8 cellular contexts compared by ENCODE assay signal in the genomic region with DNA sequence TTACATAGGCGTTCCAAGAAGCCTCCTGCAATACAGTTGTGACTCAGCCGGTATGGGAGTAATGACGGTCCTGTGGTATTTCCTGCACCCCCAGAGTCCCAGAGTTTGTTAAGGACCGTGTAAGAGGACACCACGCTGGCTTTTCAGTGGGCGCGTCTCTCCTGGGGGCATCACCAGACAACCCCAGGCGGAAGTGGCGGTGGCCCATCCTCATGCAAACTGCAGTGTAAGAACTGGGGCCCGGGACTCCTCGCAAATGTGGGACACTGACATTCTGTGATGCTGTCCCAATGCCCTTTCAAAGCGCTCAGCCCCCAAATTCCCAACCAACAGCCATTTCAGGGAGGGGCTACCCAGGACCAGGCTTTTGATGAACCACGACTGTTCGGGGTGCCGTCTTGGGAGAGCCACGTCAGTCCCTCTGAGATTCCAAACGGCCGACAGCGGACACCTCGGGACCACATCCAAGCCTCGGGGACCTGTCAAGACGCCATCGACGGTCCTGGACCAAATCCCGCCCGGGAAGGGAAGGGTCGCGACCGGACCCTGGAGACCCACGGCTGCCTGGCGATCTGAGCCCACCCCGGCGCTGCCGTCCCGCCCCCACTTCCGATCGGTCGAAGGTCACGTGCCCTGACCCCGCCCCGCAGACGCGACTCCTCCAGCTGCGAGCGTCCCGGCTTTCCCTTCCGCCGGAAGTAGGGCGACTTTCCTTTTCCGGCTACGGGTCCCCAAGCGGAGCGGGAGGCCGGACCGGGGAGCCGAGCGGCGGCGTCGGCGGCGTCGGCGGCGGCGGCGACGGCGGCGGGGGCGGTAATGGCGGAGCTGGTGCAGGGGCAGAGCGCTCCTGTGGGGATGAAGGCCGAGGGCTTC. TPM values are rescaled to one million over a fixed set of nuclear protein-coding genes. Genes with fewer than 3 reads are reported as not detected.
DNase-seq lines count a peak whose midpoint lies in the region; ATAC-seq and TF ChIP-seq lines count a peak whose summit lies in the region.

A gene with protein sequence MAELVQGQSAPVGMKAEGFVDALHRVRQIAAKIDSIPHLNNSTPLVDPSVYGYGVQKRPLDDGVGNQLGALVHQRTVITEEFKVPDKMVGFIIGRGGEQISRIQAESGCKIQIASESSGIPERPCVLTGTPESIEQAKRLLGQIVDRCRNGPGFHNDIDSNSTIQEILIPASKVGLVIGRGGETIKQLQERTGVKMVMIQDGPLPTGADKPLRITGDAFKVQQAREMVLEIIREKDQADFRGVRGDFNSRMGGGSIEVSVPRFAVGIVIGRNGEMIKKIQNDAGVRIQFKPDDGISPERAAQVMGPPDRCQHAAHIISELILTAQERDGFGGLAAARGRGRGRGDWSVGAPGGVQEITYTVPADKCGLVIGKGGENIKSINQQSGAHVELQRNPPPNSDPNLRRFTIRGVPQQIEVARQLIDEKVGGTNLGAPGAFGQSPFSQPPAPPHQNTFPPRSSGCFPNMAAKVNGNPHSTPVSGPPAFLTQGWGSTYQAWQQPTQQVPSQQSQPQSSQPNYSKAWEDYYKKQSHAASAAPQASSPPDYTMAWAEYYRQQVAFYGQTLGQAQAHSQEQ (plus strand): TSS at position 713 of the 873 bp plus-strand sequence. CDS start 104 bp downstream, at position 817.

- TF ChIP-seq CTCF in activated B cell treated with CpG ODN at 0.5 μM for 24 hours (IDR thresholded peaks at IDR 0.05) (no peak), cardiac fibroblast (IDR thresholded peaks at IDR 0.05; ENCODE audit: low read depth, low read length) (no peak)

- ATAC-seq in GM18907 (IDR thresholded peaks at IDR 0.05; ENCODE audit: unreplicated experiment) = peak; percentile 87
- ATAC-seq in HG03175 (IDR thresholded peaks at IDR 0.05; ENCODE audit: unreplicated experiment) = peak; percentile 86
- peak; percentile 85 for ATAC-seq in activated B cell treated with CpG ODN at 0.5 μM for 24 hours (ENCODE audit: low read depth)

- POLR2A ChIA-PET in activated B cell treated with CpG ODN at 0.5 μM for 24 hours (lab: Charles Lee) = interaction anchor here (0.6 to 0.7 kb wide), 7 partner anchors 10 to 1804 kb away, joined by 3 to 9 read pairs (median 3); no protein-coding TSS in a partner anchor

- DNase-seq in ACHN (peak; percentile 87), NCI-H226 (peak; percentile 84), activated B cell treated with CpG ODN at 0.5 μM for 24 hours (peak; percentile 86), cardiac fibroblast (ENCODE audit: low read depth in 2 of 2) (peak; percentile 88 to 91), iris pigment epithelial cell (ENCODE audit: low read depth) (peak; percentile 84)
- DNase-seq in stimulated activated CD4-positive, alpha-beta T cell treated with anti-CD3 and anti-CD28 coated beads, Interleukin-12 subunit alpha, Interleukin-12 subunit beta, amount 100 ng/mL, for 24 hours (ENCODE audit: low read depth in 2 of 2) = peak; percentile 89 to 92

- intact Hi-C loops in activated B cell treated with CpG ODN at 0.5 μM for 24 hours (cut with micrococcal nuclease) = loop anchor here (1.0 to 5.0 kb wide), 3 partner anchors 102 to 1498 kb away; a partner anchor contains a TSS

- H3K4me3 Mint-ChIP-seq in activated B cell treated with CpG ODN at 0.5 μM for 24 hours = peak within 1 kb of the TSS; percentile 91

- peaks cover 37% of the 10 kb centered on the region for H3K4me1 Mint-ChIP-seq in activated B cell treated with CpG ODN at 0.5 μM for 24 hours

- peak within 1 kb of the TSS; percentile 89 to 92 for H3K4me3 ChIP-seq in cardiac fibroblast (replicated peaks in 1 of 2; ENCODE audit: low read depth in 2 of 2, low read length in 2 of 2)

- CTCF ChIA-PET in activated B cell treated with CpG ODN at 0.5 μM for 24 hours (lab: Charles Lee) = no interaction called here

- H3K27ac Mint-ChIP-seq in activated B cell treated with CpG ODN at 0.5 μM for 24 hours = peak within 1 kb of the TSS; percentile 79

- H3K9me3 Mint-ChIP-seq in activated B cell treated with CpG ODN at 0.5 μM for 24 hours = no peaks in the 10 kb centered on the region

- peaks cover 21% of the 10 kb centered on the region for H3K36me3 Mint-ChIP-seq in activated B cell treated with CpG ODN at 0.5 μM for 24 hours (ENCODE audit: low read depth)

- in situ Hi-C loops in ACHN (cut with HindIII; ENCODE audit: low pct_ligation_motif_present, low pct_unique_long_range_greater_than_20kb, low sequenced_read_pairs) = no loop called here

- no peaks in the 10 kb centered on the region for H3K27me3 Mint-ChIP-seq in activated B cell treated with CpG ODN at 0.5 μM for 24 hours

RNA-seq across cellular contexts. Expression of the gene that starts here (rescaled TPM):
- total RNA-seq in activated B cell treated with CpG ODN at 0.5 μM for 24 hours = 38.6 and 44.7 TPM in 2 replicates

Comparison
In these comparisons a context has a peak if more than half of its experiments do, and no peak if none do; other contexts are left out.
1. Peak in every context shown above with its lines: DNase-seq, ATAC-seq and H3K4me3 ChIP-seq.